In the genomic region with DNA sequence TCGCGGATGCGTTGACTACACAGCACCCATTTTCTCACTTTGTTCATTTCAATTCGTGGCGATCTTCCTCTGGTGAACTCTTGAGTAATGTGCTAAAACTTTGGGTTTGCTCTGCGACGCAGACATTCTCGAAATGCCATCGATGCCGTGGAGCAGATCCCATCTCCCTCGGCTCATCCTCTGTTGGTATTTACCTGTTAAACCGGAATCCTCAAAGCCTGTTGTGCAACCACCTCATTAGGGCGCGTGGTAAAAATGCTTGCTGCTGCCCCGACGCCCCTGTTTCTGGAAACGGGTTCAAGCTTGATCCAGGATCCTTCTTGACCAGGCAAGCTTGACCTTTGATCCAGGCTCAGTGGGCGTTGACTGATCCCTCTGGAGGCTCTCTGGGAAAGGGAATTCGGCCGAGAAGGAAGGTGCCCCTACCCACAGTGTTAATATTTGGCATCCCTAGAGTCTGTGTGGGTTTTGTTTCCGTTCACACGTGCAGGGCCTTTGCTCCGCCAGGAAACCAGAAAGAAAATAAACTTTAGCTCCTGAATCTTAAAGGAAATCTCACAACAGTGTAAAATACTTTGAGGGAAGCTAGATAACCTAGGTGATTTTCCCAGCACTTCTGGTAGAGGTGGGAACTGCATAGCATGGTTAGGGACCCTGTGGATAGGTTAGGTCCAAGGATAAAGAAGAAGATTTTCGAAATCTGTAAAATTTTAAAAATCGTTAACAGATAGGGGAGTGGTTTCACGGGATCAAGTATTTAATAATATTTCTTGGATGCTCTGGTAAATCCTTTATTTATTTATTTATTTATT, we compare ENCODE assay signal across 8 cellular contexts. TPM values are rescaled to one million over a fixed set of nuclear protein-coding genes. Genes with fewer than 3 reads are reported as not detected.
DNase-seq lines count a peak whose midpoint lies in the region; ATAC-seq, FAIRE-seq and TF ChIP-seq lines count a peak whose summit lies in the region.

No MANE protein-coding gene starts in this region.

- H3K36me3 Mint-ChIP-seq in brain, result peaks cover 26% of the 10 kb centered on the region

- peaks cover 52% of the 10 kb centered on the region for H4K20me1 ChIP-seq in smooth muscle cell (ENCODE audit: low read depth)

- H3K27ac ChIP-seq in C4-2B, result peak overlapping the region; percentile 98
- peak overlapping the region; percentile 100 for H3K27ac ChIP-seq in smooth muscle cell (ENCODE audit: low read depth)

- no peaks in the 10 kb centered on the region for H3K36me3 ChIP-seq in smooth muscle cell (ENCODE audit: low read depth)

- DNase-seq in HCEC 1CT (peak; percentile 32), RKO (ENCODE audit: low spot score) (peak; percentile 61), iPS-NIHi7 (ENCODE audit: extremely low spot score) (peak; percentile 39), smooth muscle cell (lab: John Stamatoyannopoulos, UW; ENCODE audit: unreplicated experiment) (no peak), D721Med (ENCODE audit: insufficient read length, low spot score) (no peak)

- peaks cover 43% of the 10 kb centered on the region for H3K4me1 ChIP-seq in smooth muscle cell (ENCODE audit: low read depth)

- peak overlapping the region; percentile 90 to 99 (median 95) for H3K4me3 Mint-ChIP-seq in brain

- FAIRE-seq in D721Med (lab: Jason Lieb, UNC), result no peak

- H3K9me3 ChIP-seq in smooth muscle cell (replicated peaks; ENCODE audit: low read depth), result no peaks in the 10 kb centered on the region

- no peak for ATAC-seq in HG02970 (IDR thresholded peaks at IDR 0.05; ENCODE audit: low FRiP score, unreplicated experiment)

- H3K4me3 ChIP-seq in smooth muscle cell, result peak overlapping the region; percentile 91

- peaks cover 4% of the 10 kb centered on the region for H3K27me3 ChIP-seq in smooth muscle cell (ENCODE audit: low read depth)

- H3K4me2 ChIP-seq in smooth muscle cell, result peak overlapping the region; percentile 98

- H3K4me1 Mint-ChIP-seq in brain, result peaks cover 66% of the 10 kb centered on the region

- 2% methylated on average over 26 of the region's 26 CpGs for WGBS in smooth muscle cell (ENCODE audit: low lambda C conversion rate)

- no peaks in the 10 kb centered on the region for H3K27me3 Mint-ChIP-seq in brain

- peaks cover 58% of the 10 kb centered on the region for H3K79me2 ChIP-seq in smooth muscle cell (ENCODE audit: low read depth)

- peak overlapping the region; percentile 100 for H3K9ac ChIP-seq in smooth muscle cell (ENCODE audit: low read depth)

- no peaks in the 10 kb centered on the region for H3K9me3 Mint-ChIP-seq in brain

- H3F3A ChIP-seq in smooth muscle cell (ENCODE audit: low read depth), result peaks cover 12% of the 10 kb centered on the region

- peak overlapping the region; percentile 73 for H2AFZ ChIP-seq in smooth muscle cell (ENCODE audit: low read depth)

- peak overlapping the region; percentile 96 to 100 (median 98) for H3K27ac Mint-ChIP-seq in brain

- TF ChIP-seq CTCF in C4-2B (conservative IDR thresholded peaks at IDR 0.05), result no peak
- TF ChIP-seq CTCF in brain (conservative IDR thresholded peaks at IDR 0.05), result no peak
- no peak for TF ChIP-seq CTCF in smooth muscle cell (IDR thresholded peaks at IDR 0.05; ENCODE audit: borderline replicate concordance, insufficient read depth, poor library complexity, severe bottlenecking)
- no peak for TF ChIP-seq CTCF in D721Med (IDR thresholded peaks at IDR 0.05; ENCODE audit: insufficient read depth, missing control alignments)

RNA-seq across cellular contexts. Expression of a gene that starts 1.0 kb away (rescaled TPM):
- polyA plus RNA-seq in brain (ENCODE audit: insufficient read depth, low read depth, low replicate concordance) (61.3 TPM), smooth muscle cell (63.0 and 69.9 TPM in 2 replicates)
- total RNA-seq in smooth muscle cell, result 90.9 and 97.6 TPM in 2 replicates

Comparison
In these comparisons a context has a peak if more than half of its experiments do, and no peak if none do; other contexts are left out.
1. DNase-seq: peak in HCEC 1CT (single experiment), RKO (single experiment) and iPS-NIHi7 (single experiment); none in smooth muscle cell (single experiment) and D721Med (single experiment).